In the genomic region with DNA sequence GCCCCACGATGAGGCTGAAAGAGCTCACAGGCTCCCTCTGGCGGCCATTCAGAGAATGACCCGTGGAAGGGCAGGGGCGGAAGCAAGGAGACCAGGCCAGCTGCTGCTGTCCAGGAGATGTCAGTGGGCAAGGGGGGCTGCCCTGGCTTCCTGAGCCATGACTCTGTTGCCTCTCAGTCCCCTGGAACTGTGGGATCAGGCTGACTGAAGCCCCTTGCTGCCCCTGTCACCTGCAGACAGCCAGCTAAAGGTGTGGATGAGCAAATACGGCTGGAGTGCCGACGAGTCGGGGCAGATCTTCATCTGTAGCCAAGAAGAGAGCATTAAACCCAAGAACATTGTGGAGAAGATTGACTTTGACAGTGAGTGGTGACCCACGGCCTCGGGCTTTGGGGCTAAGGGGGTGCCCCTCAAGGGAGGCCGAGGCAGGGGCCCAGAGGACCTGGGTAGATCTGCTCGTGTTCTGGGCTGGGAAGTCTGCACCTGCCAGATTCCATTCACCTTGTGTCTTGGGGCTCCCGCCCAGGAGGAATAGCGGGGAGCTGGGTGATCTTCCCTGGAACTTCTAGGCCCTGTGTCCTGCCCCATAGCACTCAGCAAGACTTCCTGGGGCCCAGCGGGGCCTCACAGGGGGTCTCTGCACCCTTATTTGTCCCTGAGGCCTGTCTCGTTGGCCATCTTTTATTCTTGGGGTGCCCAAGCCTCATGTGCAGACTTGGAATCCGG, we compare ENCODE assay signal across 8 cellular contexts.
DNase-seq lines count a peak whose midpoint lies in the region; ATAC-seq and TF ChIP-seq lines count a peak whose summit lies in the region.

No MANE protein-coding gene starts in this region.

- ATAC-seq in HG03571 (IDR thresholded peaks at IDR 0.05; ENCODE audit: unreplicated experiment), result no peak
- no peak for ATAC-seq in HG02938 (IDR thresholded peaks at IDR 0.05; ENCODE audit: unreplicated experiment)

- POLR2A ChIA-PET in GM10248 (lab: Yijun Ruan, JAX), result interaction anchor here (0.6 to 1.0 kb wide), 2 partner anchors 9 to 159 kb away, joined by 3 read pairs; no protein-coding TSS in a partner anchor

- H3K4me3 ChIP-seq in WI38 (ENCODE audit: low read depth, low read length) (no peak overlapping the region), cardiac fibroblast (replicated peaks in 1 of 2; ENCODE audit: low read depth in 2 of 2, low read length in 2 of 2) (no peak overlapping the region)

- peak; percentile 82 for DNase-seq in GM10248 (ENCODE audit: extremely low spot score)
- DNase-seq in NAMALWA (ENCODE audit: low spot score), result peak; percentile 83
- peak; percentile 70 to 71 for DNase-seq in cardiac fibroblast (ENCODE audit: low read depth in 2 of 2)
- DNase-seq in kidney glomerular epithelial cell (lab: John Stamatoyannopoulos, UW), result peak; percentile 38
- peak; percentile 74 to 78 for DNase-seq in stimulated activated CD4-positive, alpha-beta T cell treated with anti-CD3 and anti-CD28 coated beads, Interleukin-2, amount 100 ng/mL, for 48 hours

- CTCF ChIA-PET in GM10248 (lab: Yijun Ruan, JAX), result interaction anchor here (0.6 to 6.8 kb wide), 44 partner anchors 9 to 299 kb away, joined by 3 to 91 read pairs (median 4); partner anchors contain the start of genes ACTN4, CCER2, EIF3K and FAM98C

- TF ChIP-seq CTCF in GM10248 (IDR thresholded peaks at IDR 0.05; ENCODE audit: control extremely low read depth, extremely low read depth, low read depth, missing control alignments), result peak; percentile 83
- TF ChIP-seq CTCF in WI38 (IDR thresholded peaks at IDR 0.05; ENCODE audit: low read depth, low read length), result peak; percentile 95
- peak; percentile 91 for TF ChIP-seq CTCF in cardiac fibroblast (IDR thresholded peaks at IDR 0.05; ENCODE audit: low read depth, low read length)
